ENCODE assay signal across 22 cellular contexts in genomic region chr5:112141582-112141981, GRCh38.
DNase-seq lines count a peak whose midpoint lies in the region; ATAC-seq, FAIRE-seq and TF ChIP-seq lines count a peak whose summit lies in the region.
"Had no signal": no experiment of that assay in that cellular context is flagged by ENCODE, and none has a peak within 500 bp of the region (broad histone marks: within the 10 kb centered on the region; RNA-seq: fewer than 3 reads in every experiment).

No MANE protein-coding gene starts in this region.

- ATAC-seq in DND-41 (ENCODE audit: insufficient read depth, low read depth) (no peak), HG03342 (IDR thresholded peaks at IDR 0.05; ENCODE audit: unreplicated experiment) (no peak)
- ATAC-seq: A549, GM12878 had no signal

- TF ChIP-seq CTCF in DND-41 (IDR thresholded peaks at IDR 0.05; ENCODE audit: borderline replicate concordance, extremely low read depth, low read length, poor library complexity, severe bottlenecking) (no peak), astrocyte (IDR thresholded peaks at IDR 0.05; ENCODE audit: insufficient read depth, low read depth, low read length) (no peak), prostate gland (IDR thresholded peaks at IDR 0.05) (no peak)

- no peak overlapping the region for H2BK12ac ChIP-seq in neuronal stem cell (ENCODE audit: low read length)

- no peak overlapping the region for H3K4me2 ChIP-seq in DND-41 (ENCODE audit: insufficient read depth, low read length)
- no peak overlapping the region for H3K4me2 ChIP-seq in astrocyte (ENCODE audit: low read length)
- no peak overlapping the region for H3K4me2 ChIP-seq in neuronal stem cell (ENCODE audit: insufficient read depth, low read length, poor library complexity, severe bottlenecking)
- H3K4me2 ChIP-seq: A549 had no signal

- TF ChIP-seq POLR2A in GM12891 (IDR thresholded peaks at IDR 0.05; ENCODE audit: low read depth, low read length) (no peak), prostate gland (IDR thresholded peaks at IDR 0.05) (no peak)

- H3K9ac ChIP-seq in DND-41 (ENCODE audit: low read depth, low read length) = no peak overlapping the region
- no peak overlapping the region for H3K9ac ChIP-seq in astrocyte (ENCODE audit: low read length)
- H3K9ac ChIP-seq in neuronal stem cell (ENCODE audit: low read depth, low read length, poor library complexity) = no peak overlapping the region

- H2BK15ac ChIP-seq in neuronal stem cell (ENCODE audit: low read length) = no peak overlapping the region

- H4K20me1 ChIP-seq in DND-41 (ENCODE audit: insufficient read depth, low read length) (no peaks in the 10 kb centered on the region), astrocyte (ENCODE audit: insufficient read depth, low read length) (no peaks in the 10 kb centered on the region)

- H3K14ac ChIP-seq in neuronal stem cell (ENCODE audit: low read length) = no peak overlapping the region

- no peaks in the 10 kb centered on the region for H3K36me3 Mint-ChIP-seq in astrocyte (ENCODE audit: low read depth, unreplicated experiment)
- H3K36me3 Mint-ChIP-seq: CD4-positive, alpha-beta memory T cell had no signal

- no peak overlapping the region for H2AK5ac ChIP-seq in neuronal stem cell (ENCODE audit: low read depth, low read length)

- no peak overlapping the region for H2BK120ac ChIP-seq in neuronal stem cell (ENCODE audit: low read depth, low read length)

- H3K36me3 ChIP-seq in DND-41 (ENCODE audit: insufficient read depth, low read length) = no peaks in the 10 kb centered on the region
- H3K36me3 ChIP-seq in astrocyte (ENCODE audit: insufficient read depth, low read length) = no peaks in the 10 kb centered on the region
- no peaks in the 10 kb centered on the region for H3K36me3 ChIP-seq in neuronal stem cell (replicated peaks in 1 of 2; ENCODE audit: control insufficient read depth in 2 of 2, insufficient read depth in 2 of 2, low read length in 2 of 2)
- H3K36me3 ChIP-seq in prostate gland = no peaks in the 10 kb centered on the region
- H3K36me3 ChIP-seq: HAP-1 had no signal

- H3K4me3 ChIP-seq in DND-41 (ENCODE audit: low read depth in 1 of 2, low read length in 2 of 2) (no peak overlapping the region), astrocyte (ENCODE audit: insufficient read depth, low read depth, low read length) (no peak overlapping the region), neuronal stem cell (ENCODE audit: low read length in 2 of 2) (no peak overlapping the region), prostate gland (no peak overlapping the region)
- H3K4me3 ChIP-seq: A549, GM12878, HAP-1 had no signal

- H4K8ac ChIP-seq in neuronal stem cell (ENCODE audit: low read depth, low read length) = no peak overlapping the region

- H3K27me3 ChIP-seq in DND-41 (ENCODE audit: insufficient read depth, low read length, poor library complexity) (no peaks in the 10 kb centered on the region), astrocyte (ENCODE audit: insufficient read depth, low read length) (no peaks in the 10 kb centered on the region), neuronal stem cell (ENCODE audit: control insufficient read depth in 3 of 3, insufficient read depth in 3 of 3, low read depth in 1 of 3, low read length in 3 of 3) (no peaks in the 10 kb centered on the region), prostate gland (replicated peaks; ENCODE audit: insufficient read depth) (no peaks in the 10 kb centered on the region)

- no peak overlapping the region for H3K4ac ChIP-seq in neuronal stem cell (ENCODE audit: low read length)

- H3K27me3 Mint-ChIP-seq in astrocyte (ENCODE audit: low read depth, unreplicated experiment) = no peaks in the 10 kb centered on the region

- H3K23ac ChIP-seq in neuronal stem cell (ENCODE audit: low read depth, low read length, poor library complexity) = no peak overlapping the region

- H3K27ac ChIP-seq in DND-41 (ENCODE audit: low read length) (no peak overlapping the region), astrocyte (ENCODE audit: low read depth, low read length) (no peak overlapping the region), neuronal stem cell (replicated peaks; ENCODE audit: low read length) (no peak overlapping the region), prostate gland (no peak overlapping the region)
- H3K27ac ChIP-seq: A549 had no signal

- H2AFZ ChIP-seq in DND-41 (ENCODE audit: low read depth, low read length) (0 out of 2 replicates have a peak overlapping the region, but pooled peaks have one; percentile 1), astrocyte (ENCODE audit: low read depth, low read length) (peak overlapping the region; percentile 3), neuronal stem cell (ENCODE audit: low read length) (peak overlapping the region; percentile 14)

- no peak overlapping the region for H3K27ac Mint-ChIP-seq in astrocyte (ENCODE audit: unreplicated experiment)
- H3K27ac Mint-ChIP-seq: CD4-positive, alpha-beta memory T cell; HFFc6 had no signal

- no peak overlapping the region for H4K91ac ChIP-seq in neuronal stem cell (ENCODE audit: low read depth, low read length, poor library complexity)

- no CpG with 5 or more reads among the region's 3 CpGs for WGBS in neuronal stem cell (ENCODE audit: extremely low coverage in 2 of 2, insufficient read length in 2 of 2, insufficient replicate concordance in 1 of 2), 2 donors
- whole genome bisulfite sequencing in prostate gland = 98% methylated on average over 3 of the region's 3 CpGs

- intact Hi-C loops in prostate gland (cut with DNase I) = loop anchor here (10.0 kb wide), 1 partner anchor 387 kb away; the partner anchor contains the start of gene NREP

- peaks cover 2% of the 10 kb centered on the region for H3K9me3 Mint-ChIP-seq in astrocyte (ENCODE audit: unreplicated experiment)
- H3K9me3 Mint-ChIP-seq: CD4-positive, alpha-beta memory T cell; HFFc6 had no signal

- H3K18ac ChIP-seq in neuronal stem cell (ENCODE audit: low read length) = no peak overlapping the region

- no peaks in the 10 kb centered on the region for H3K79me1 ChIP-seq in neuronal stem cell (ENCODE audit: low read depth, low read length)

- no peak overlapping the region for H2BK5ac ChIP-seq in neuronal stem cell (ENCODE audit: low read length)

- DNase-seq in DND-41 (no peak), GM12891 (ENCODE audit: insufficient read length, low spot score) (no peak), astrocyte (ENCODE audit: low read depth) (no peak), neuronal stem cell (ENCODE audit: low spot score) (no peak), prostate gland (ENCODE audit: low spot score) (no peak), activated gamma-delta T cell (lab: John Stamatoyannopoulos, UW) (no peak)
- DNase-seq: 8988T; ACHN; C1 segment of cervical spinal cord; Calu3; CD4-positive, alpha-beta memory T cell; COR-L47; DMS79; GOT3; HFFc6 had no signal

- H3K79me2 ChIP-seq in DND-41 (ENCODE audit: insufficient read depth, low read length) (no peaks in the 10 kb centered on the region), astrocyte (ENCODE audit: insufficient read depth, low read length) (no peaks in the 10 kb centered on the region)

- H3K9me3 ChIP-seq in DND-41 (ENCODE audit: insufficient read depth, low read length, severe bottlenecking) = no peaks in the 10 kb centered on the region
- H3K9me3 ChIP-seq in astrocyte (ENCODE audit: insufficient read depth, low read depth, low read length) = no peaks in the 10 kb centered on the region
- no peaks in the 10 kb centered on the region for H3K9me3 ChIP-seq in neuronal stem cell (replicated peaks in 1 of 2; ENCODE audit: control insufficient read depth in 2 of 2, insufficient read depth in 1 of 2, low read depth in 1 of 2, low read length in 2 of 2)
- no peaks in the 10 kb centered on the region for H3K9me3 ChIP-seq in prostate gland
- H3K9me3 ChIP-seq: A549, HAP-1 had no signal

- H3K4me1 ChIP-seq in DND-41 (ENCODE audit: insufficient read depth, low read length) (no peaks in the 10 kb centered on the region), astrocyte (ENCODE audit: insufficient read depth, low read length) (peaks cover 7% of the 10 kb centered on the region), neuronal stem cell (ENCODE audit: control insufficient read depth in 2 of 2, insufficient read depth in 1 of 2, low read depth in 1 of 2, low read length in 2 of 2) (no peaks in the 10 kb centered on the region), prostate gland (replicated peaks) (no peaks in the 10 kb centered on the region)
- H3K4me1 ChIP-seq: A549, HAP-1 had no signal

- H3K4me3 Mint-ChIP-seq in astrocyte (ENCODE audit: unreplicated experiment) = no peak overlapping the region
- H3K4me3 Mint-ChIP-seq: CD4-positive, alpha-beta memory T cell; HFFc6 had no signal

- peak; percentile 48 for FAIRE-seq in GM12891 (lab: Jason Lieb, UNC)
- no peak for FAIRE-seq in astrocyte (lab: Jason Lieb, UNC)
- FAIRE-seq: A549, G401.6, GM12878, GM18507, H54 had no signal

- H3K4me1 Mint-ChIP-seq in astrocyte (ENCODE audit: low read depth, unreplicated experiment) = peaks cover 5% of the 10 kb centered on the region

TF ChIP-seq in GM12891, 5 proteins besides CTCF, POLR2A, EP300 and RAD21:
- TF ChIP-seq POLR2AphosphoS5 (IDR thresholded peaks at IDR 0.05; ENCODE audit: low read depth, low read length) = no peak
